11 cellular contexts compared by ENCODE assay signal in genomic region chr5:111748304-111748763, GRCh38. TPM values are rescaled to one million over a fixed set of nuclear protein-coding genes. Genes with fewer than 3 reads are reported as not detected.
A peak's percentile ranks its signal among the peaks of the same experiment; 100 is the strongest.
DNase-seq lines count a peak whose midpoint lies in the region; ATAC-seq, FAIRE-seq and TF ChIP-seq lines count a peak whose summit lies in the region.
"Had no signal": no experiment of that assay in that cellular context is flagged by ENCODE, and none has a peak within 500 bp of the region (broad histone marks: within the 10 kb centered on the region; RNA-seq: fewer than 3 reads in every experiment).

No MANE protein-coding gene starts in this region.

- intact Hi-C loops in left ventricle myocardium superior (cut with micrococcal nuclease), result no loop called here

- no peaks in the 10 kb centered on the region for H3K9me3 ChIP-seq in A549
- H3K9me3 ChIP-seq in adipocyte (ENCODE audit: control insufficient read depth, low read length), result no peaks in the 10 kb centered on the region
- H3K9me3 ChIP-seq: testis had no signal

- DNase-seq in A549 (ENCODE audit: low read depth in 1 of 2, low spot score in 1 of 2) (no peak), H54 (ENCODE audit: insufficient read length, low spot score) (peak; percentile 41), adipocyte (ENCODE audit: low read depth) (peak; percentile 86), left ventricle myocardium superior (no peak), COLO668 (lab: John Stamatoyannopoulos, UW; ENCODE audit: unreplicated experiment) (no peak), NCI-H524 treated with DMSO at 0.1 percent for 48 hours (lab: John Stamatoyannopoulos, UW) (no peak)
- DNase-seq in activated T-cell treated with anti-CD3 and anti-CD28 coated beads, Interleukin-2, amount 50 U/mL, for 24 hours, result no peak
- DNase-seq: CD8-positive, alpha-beta memory T cell; testis had no signal

- WGBS in A549 (ENCODE audit: missing lambda C conversion rate), result 25% methylated on average over 3 of the region's 3 CpGs

- no peak overlapping the region for H3K27ac ChIP-seq in A549
- H3K27ac ChIP-seq: testis had no signal

- peaks cover 6% of the 10 kb centered on the region for H3K27me3 Mint-ChIP-seq in activated T-cell treated with anti-CD3 and anti-CD28 coated beads, Interleukin-2, amount 50 U/mL, for 24 hours

- H3K4me2 ChIP-seq in A549, result no peak overlapping the region

- POLR2A ChIA-PET in A549 (lab: Yijun Ruan, JAX), result interaction anchor here (1.2 kb wide), 1 partner anchor 9 kb away, joined by 5 read pairs; the partner anchor contains the start of gene NREP

- peaks cover 3% of the 10 kb centered on the region for H3K36me3 ChIP-seq in adipocyte (ENCODE audit: control insufficient read depth, insufficient read depth, low read length, severe bottlenecking)

- no peak overlapping the region for H3K27ac Mint-ChIP-seq in activated T-cell treated with anti-CD3 and anti-CD28 coated beads, Interleukin-2, amount 50 U/mL, for 24 hours
- H3K27ac Mint-ChIP-seq: CD8-positive, alpha-beta memory T cell had no signal

- TF ChIP-seq RAD21 in A549 (conservative IDR thresholded peaks at IDR 0.05 in 1 of 2, IDR thresholded peaks at IDR 0.05 in 1 of 2), result no peak

- no peak for TF ChIP-seq POLR2A in A549 (IDR thresholded peaks at IDR 0.05; ENCODE audit: low read length)
- TF ChIP-seq POLR2A in H54 (IDR thresholded peaks at IDR 0.05; ENCODE audit: low read depth, low read length), result no peak

- no peak for TF ChIP-seq CTCF in A549 (IDR thresholded peaks at IDR 0.05)

- no peaks in the 10 kb centered on the region for H3K36me3 Mint-ChIP-seq in activated T-cell treated with anti-CD3 and anti-CD28 coated beads, Interleukin-2, amount 50 U/mL, for 24 hours (ENCODE audit: low read depth)
- H3K36me3 Mint-ChIP-seq: CD8-positive, alpha-beta memory T cell had no signal

- FAIRE-seq in A549 (lab: Jason Lieb, UNC), result no peak
- peak; percentile 94 for FAIRE-seq in H54 (lab: Jason Lieb, UNC)

- H3K4me1 ChIP-seq in A549 (0 out of 3 replicates have a peak, but pooled peaks cover 3% of the 10 kb centered on the region), adipocyte (ENCODE audit: control insufficient read depth, insufficient read depth, low read length) (peaks cover 33% of the 10 kb centered on the region)
- H3K4me1 ChIP-seq: testis had no signal

- TF ChIP-seq EP300 in A549 (IDR thresholded peaks at IDR 0.05), result no peak

- ATAC-seq in A549, result peak; percentile 35 to 47; a peak in 2 of 6 replicates
- peak; percentile 80 for ATAC-seq in left ventricle myocardium superior
- no peak for ATAC-seq in HG03159 (IDR thresholded peaks at IDR 0.05; ENCODE audit: unreplicated experiment)
- ATAC-seq: sciatic nerve had no signal

- H3K27me3 ChIP-seq in adipocyte (replicated peaks; ENCODE audit: control insufficient read depth, insufficient read depth, low read length), result no peaks in the 10 kb centered on the region
- H3K27me3 ChIP-seq: testis had no signal

- H3K9me3 Mint-ChIP-seq in activated T-cell treated with anti-CD3 and anti-CD28 coated beads, Interleukin-2, amount 50 U/mL, for 24 hours, result no peaks in the 10 kb centered on the region
- H3K9me3 Mint-ChIP-seq: CD8-positive, alpha-beta memory T cell had no signal

- H3K4me1 Mint-ChIP-seq in activated T-cell treated with anti-CD3 and anti-CD28 coated beads, Interleukin-2, amount 50 U/mL, for 24 hours (ENCODE audit: low read depth), result peaks cover 18% of the 10 kb centered on the region
- H3K4me1 Mint-ChIP-seq: CD8-positive, alpha-beta memory T cell had no signal

- peak overlapping the region; percentile 36 for H3K9ac ChIP-seq in adipocyte (ENCODE audit: low read length)

- H3K4me3 Mint-ChIP-seq in activated T-cell treated with anti-CD3 and anti-CD28 coated beads, Interleukin-2, amount 50 U/mL, for 24 hours, result no peak overlapping the region
- H3K4me3 Mint-ChIP-seq: CD8-positive, alpha-beta memory T cell had no signal

- CTCF ChIA-PET in A549 (lab: Yijun Ruan, JAX), result no interaction called here

- H3K4me3 ChIP-seq in A549 (no peak overlapping the region), adipocyte (ENCODE audit: low read length) (peak overlapping the region; percentile 34)
- H3K4me3 ChIP-seq: testis had no signal

TF ChIP-seq in A549, 52 proteins besides CTCF, POLR2A, EP300 and RAD21:
- TF ChIP-seq POLR2AphosphoS2 (conservative IDR thresholded peaks at IDR 0.05; ENCODE audit: low read length) (no peak), NFE2L2 (conservative IDR thresholded peaks at IDR 0.05; ENCODE audit: low read length) (no peak), KDM5A (IDR thresholded peaks at IDR 0.05) (no peak), MAZ (IDR thresholded peaks at IDR 0.05; ENCODE audit: borderline replicate concordance, low read depth, low read length) (no peak), NR3C1 (IDR thresholded peaks at IDR 0.05) (no peak), ZNF302 (CRISPR knock-in tag; IDR thresholded peaks at IDR 0.05) (no peak), FOSL2 (IDR thresholded peaks at IDR 0.05) (no peak), FOSL2 (CRISPR knock-in tag; IDR thresholded peaks at IDR 0.05) (no peak; the same call in 1 of the 2 replicates), HDAC2 (IDR thresholded peaks at IDR 0.05) (no peak), CEBPB (IDR thresholded peaks at IDR 0.05) (no peak), REST (IDR thresholded peaks at IDR 0.05) (no peak), EHF (CRISPR knock-in tag; IDR thresholded peaks at IDR 0.05) (no peak), NPAS2 (CRISPR knock-in tag; IDR thresholded peaks at IDR 0.05; ENCODE audit: borderline replicate concordance) (no peak), FOXS1 (CRISPR knock-in tag; IDR thresholded peaks at IDR 0.05) (no peak)

RNA-seq across cellular contexts. Expression of gene NREP, which starts 8.7 kb away (rescaled TPM):
- polyA plus RNA-seq in A549 (2011; rRNA removed) (24.5 and 28.1 TPM in 2 replicates), A549 (2017; fragmentation: RNase III; extraction: RNeasy Plus Mini Kit Qiagen cat#74134 plus additional on column Dnase treatment) (6.3 to 11.0 TPM (median 8.7 TPM) in 3 replicates)
- 6.0 and 6.8 TPM in 2 replicates for polyA plus RNA-seq in A549 (2012; cell fraction: cytosol; rRNA removed)
- 3.1 and 5.9 TPM in 2 replicates for polyA plus RNA-seq in A549 (2012; cell fraction: nucleus; rRNA removed)
- 13.5 and 13.6 TPM in 2 replicates for polyA minus RNA-seq in A549 (2011; rRNA and poly(A)+ RNA removed)
- 38.6 TPM for total RNA-seq in left ventricle myocardium superior

Comparison
In these comparisons a context has a peak if more than half of its experiments do, and no peak if none do; other contexts are left out.
1. DNase-seq: peak in H54 (single experiment) and adipocyte (single experiment); none in A549 (0 of 2), left ventricle myocardium superior (single experiment), activated T-cell treated with anti-CD3 and anti-CD28 coated beads, Interleukin-2, amount 50 U/mL, for 24 hours (single experiment), COLO668 (single experiment) and NCI-H524 treated with DMSO at 0.1 percent for 48 hours (single experiment).